1 cellular context compared by ENCODE assay signal in the genomic region with DNA sequence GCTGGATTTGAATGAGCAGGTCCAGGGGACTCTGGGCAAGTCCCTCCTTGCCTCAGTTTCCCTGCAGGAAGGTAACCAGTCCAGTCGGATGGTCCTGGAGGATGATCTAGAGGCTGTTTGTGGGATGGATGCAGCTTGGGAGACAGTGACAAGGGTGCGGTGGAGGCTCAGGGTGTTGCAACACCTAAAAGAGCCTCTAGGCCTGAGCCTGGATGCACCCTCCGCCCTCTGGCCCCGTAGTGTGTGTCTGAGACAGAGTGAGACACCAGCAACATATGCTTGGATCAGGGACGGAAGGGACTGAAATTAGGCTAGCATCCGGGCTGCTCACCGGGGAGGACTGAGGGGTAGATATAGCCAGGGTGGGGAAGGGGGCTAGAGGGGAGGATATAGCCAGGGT.
A peak's percentile ranks its signal among the peaks of the same experiment; 100 is the strongest.
TF ChIP-seq lines count a peak whose summit lies in the region.

No MANE protein-coding gene starts in this region.

TF ChIP-seq in HepG2, 621 proteins besides CTCF, POLR2A, EP300 and RAD21:
- 0 out of 2 replicates have a peak, but pooled peaks have one; percentile 8 for TF ChIP-seq ZNF605 (CRISPR knock-in tag; IDR thresholded peaks at IDR 0.05)
- TF ChIP-seq KLF9 (CRISPR knock-in tag; IDR thresholded peaks at IDR 0.05; ENCODE audit: low read depth): no peak
- 0 out of 2 replicates have a peak, but pooled peaks have one; percentile 9 for TF ChIP-seq HNF4A (CRISPR knock-in tag; IDR thresholded peaks at IDR 0.05)
- peak; percentile 88 for TF ChIP-seq CEBPG (CRISPR knock-in tag; IDR thresholded peaks at IDR 0.05)
- TF ChIP-seq, protein P1, sequence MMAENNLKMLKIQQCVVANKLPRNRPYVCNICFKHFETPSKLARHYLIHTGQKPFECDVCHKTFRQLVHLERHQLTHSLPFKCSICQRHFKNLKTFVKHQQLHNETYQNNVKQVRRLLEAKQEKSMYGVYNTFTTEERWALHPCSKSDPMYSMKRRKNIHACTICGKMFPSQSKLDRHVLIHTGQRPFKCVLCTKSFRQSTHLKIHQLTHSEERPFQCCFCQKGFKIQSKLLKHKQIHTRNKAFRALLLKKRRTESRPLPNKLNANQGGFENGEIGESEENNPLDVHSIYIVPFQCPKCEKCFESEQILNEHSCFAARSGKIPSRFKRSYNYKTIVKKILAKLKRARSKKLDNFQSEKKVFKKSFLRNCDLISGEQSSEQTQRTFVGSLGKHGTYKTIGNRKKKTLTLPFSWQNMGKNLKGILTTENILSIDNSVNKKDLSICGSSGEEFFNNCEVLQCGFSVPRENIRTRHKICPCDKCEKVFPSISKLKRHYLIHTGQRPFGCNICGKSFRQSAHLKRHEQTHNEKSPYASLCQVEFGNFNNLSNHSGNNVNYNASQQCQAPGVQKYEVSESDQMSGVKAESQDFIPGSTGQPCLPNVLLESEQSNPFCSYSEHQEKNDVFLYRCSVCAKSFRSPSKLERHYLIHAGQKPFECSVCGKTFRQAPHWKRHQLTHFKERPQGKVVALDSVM (CRISPR knock-in tag; IDR thresholded peaks at IDR 0.05): peak; percentile 33; the same call in 1 of the 2 replicates
- TF ChIP-seq ZNF615 (CRISPR knock-in tag; IDR thresholded peaks at IDR 0.05; ENCODE audit: borderline replicate concordance): no peak
- no peak for TF ChIP-seq CCDC6 (CRISPR knock-in tag; IDR thresholded peaks at IDR 0.05)
- TF ChIP-seq ZBTB7A (CRISPR knock-in tag; IDR thresholded peaks at IDR 0.05): no peak
- TF ChIP-seq, protein P2, sequence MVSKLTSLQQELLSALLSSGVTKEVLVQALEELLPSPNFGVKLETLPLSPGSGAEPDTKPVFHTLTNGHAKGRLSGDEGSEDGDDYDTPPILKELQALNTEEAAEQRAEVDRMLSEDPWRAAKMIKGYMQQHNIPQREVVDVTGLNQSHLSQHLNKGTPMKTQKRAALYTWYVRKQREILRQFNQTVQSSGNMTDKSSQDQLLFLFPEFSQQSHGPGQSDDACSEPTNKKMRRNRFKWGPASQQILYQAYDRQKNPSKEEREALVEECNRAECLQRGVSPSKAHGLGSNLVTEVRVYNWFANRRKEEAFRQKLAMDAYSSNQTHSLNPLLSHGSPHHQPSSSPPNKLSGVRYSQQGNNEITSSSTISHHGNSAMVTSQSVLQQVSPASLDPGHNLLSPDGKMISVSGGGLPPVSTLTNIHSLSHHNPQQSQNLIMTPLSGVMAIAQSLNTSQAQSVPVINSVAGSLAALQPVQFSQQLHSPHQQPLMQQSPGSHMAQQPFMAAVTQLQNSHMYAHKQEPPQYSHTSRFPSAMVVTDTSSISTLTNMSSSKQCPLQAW (CRISPR knock-in tag; IDR thresholded peaks at IDR 0.05): no peak; the same call in 1 of the 2 replicates
- TF ChIP-seq ZNF772 (CRISPR knock-in tag; IDR thresholded peaks at IDR 0.05): no peak
- TF ChIP-seq NR2F6 (IDR thresholded peaks at IDR 0.05): no peak
- TF ChIP-seq NR2F6 (CRISPR knock-in tag; IDR thresholded peaks at IDR 0.05): no peak
- TF ChIP-seq, protein P3, sequence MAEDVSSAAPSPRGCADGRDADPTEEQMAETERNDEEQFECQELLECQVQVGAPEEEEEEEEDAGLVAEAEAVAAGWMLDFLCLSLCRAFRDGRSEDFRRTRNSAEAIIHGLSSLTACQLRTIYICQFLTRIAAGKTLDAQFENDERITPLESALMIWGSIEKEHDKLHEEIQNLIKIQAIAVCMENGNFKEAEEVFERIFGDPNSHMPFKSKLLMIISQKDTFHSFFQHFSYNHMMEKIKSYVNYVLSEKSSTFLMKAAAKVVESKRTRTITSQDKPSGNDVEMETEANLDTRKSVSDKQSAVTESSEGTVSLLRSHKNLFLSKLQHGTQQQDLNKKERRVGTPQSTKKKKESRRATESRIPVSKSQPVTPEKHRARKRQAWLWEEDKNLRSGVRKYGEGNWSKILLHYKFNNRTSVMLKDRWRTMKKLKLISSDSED (CRISPR knock-in tag; IDR thresholded peaks at IDR 0.05): no peak
- TF ChIP-seq SALL1 (CRISPR knock-in tag; IDR thresholded peaks at IDR 0.05): 0 out of 2 replicates have a peak, but pooled peaks have one; percentile 7
- TF ChIP-seq DMAP1 (CRISPR knock-in tag; IDR thresholded peaks at IDR 0.05): 0 out of 2 replicates have a peak, but pooled peaks have one; percentile 7
- peak; percentile 34; the same call in 1 of the 2 replicates for TF ChIP-seq ZC3H4 (CRISPR knock-in tag; IDR thresholded peaks at IDR 0.05; ENCODE audit: borderline replicate concordance)
- TF ChIP-seq, protein P4, sequence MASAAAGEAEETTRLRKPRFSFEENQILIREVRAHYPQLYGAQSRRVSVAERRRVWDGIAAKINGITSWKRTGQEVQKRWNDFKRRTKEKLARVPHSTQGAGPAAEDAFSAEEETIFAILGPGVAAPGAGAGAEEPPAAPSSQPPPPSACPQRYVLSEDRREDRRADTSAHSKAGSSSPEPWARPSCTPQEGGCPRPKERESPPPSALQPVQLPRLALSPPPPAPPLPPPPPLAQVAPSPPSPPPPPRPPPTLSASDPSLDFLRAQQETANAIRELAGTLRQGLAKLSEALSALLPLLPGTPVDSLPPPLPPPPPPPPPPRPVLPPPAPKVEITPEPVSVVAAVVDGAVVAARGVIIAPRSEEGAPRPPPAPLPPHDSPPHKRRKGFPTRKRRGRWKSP (CRISPR knock-in tag; IDR thresholded peaks at IDR 0.05): no peak
- TF ChIP-seq CEBPB (IDR thresholded peaks at IDR 0.05; ENCODE audit: borderline replicate concordance, low read depth, low read length): peak; percentile 93
- TF ChIP-seq ZFX (CRISPR knock-in tag; IDR thresholded peaks at IDR 0.05; ENCODE audit: low read depth): peak; percentile 42; the same call in 1 of the 2 replicates
- TF ChIP-seq IRF2 (CRISPR knock-in tag; IDR thresholded peaks at IDR 0.05): 0 out of 2 replicates have a peak, but pooled peaks have one; percentile 25
- TF ChIP-seq NCOA2 (CRISPR knock-in tag; IDR thresholded peaks at IDR 0.05): no peak
